In genomic region chr1:15429701-15430149, GRCh38 we compare ENCODE assay signal across 2 cellular contexts.
TF ChIP-seq lines count a peak whose summit lies in the region.

No MANE protein-coding gene starts in this region.

TF ChIP-seq in SK-N-SH, 30 proteins besides CTCF, POLR2A, EP300 and RAD21 (continued from another document):
- TF ChIP-seq PBX3 (IDR thresholded peaks at IDR 0.05) (no peak), ELF1 (IDR thresholded peaks at IDR 0.05) (no peak), JUND (IDR thresholded peaks at IDR 0.05) (no peak), USF1 (IDR thresholded peaks at IDR 0.05; ENCODE audit: borderline replicate concordance, low read depth) (no peak), SMC3 (IDR thresholded peaks at IDR 0.05; ENCODE audit: low read depth, low read length) (no peak), CHD2 (IDR thresholded peaks at IDR 0.05; ENCODE audit: low read length, partially characterized antibody) (no peak), MEF2A (IDR thresholded peaks at IDR 0.05; ENCODE audit: borderline replicate concordance, low read depth) (no peak), ZBTB33 (IDR thresholded peaks at IDR 0.05; ENCODE audit: borderline replicate concordance, low read depth) (no peak), GATA2 (CRISPR knock-in tag; IDR thresholded peaks at IDR 0.05) (no peak), REST (IDR thresholded peaks at IDR 0.05; ENCODE audit: low read depth, low read length) (no peak), POLR2AphosphoS5 (IDR thresholded peaks at IDR 0.05; ENCODE audit: low read depth, low read length) (no peak), NFIC (IDR thresholded peaks at IDR 0.05; ENCODE audit: borderline replicate concordance) (no peak), FOXJ3 (CRISPR knock-in tag; IDR thresholded peaks at IDR 0.05) (no peak), RXRA (IDR thresholded peaks at IDR 0.05; ENCODE audit: borderline replicate concordance, low read depth) (no peak), MXI1 (IDR thresholded peaks at IDR 0.05; ENCODE audit: low read depth, low read length) (no peak), FOSL2 (IDR thresholded peaks at IDR 0.05; ENCODE audit: borderline replicate concordance, low read depth) (no peak), SIN3A (IDR thresholded peaks at IDR 0.05; ENCODE audit: borderline replicate concordance, low read depth, low read length) (no peak), RCOR1 (IDR thresholded peaks at IDR 0.05; ENCODE audit: low read length) (no peak)

TF ChIP-seq in SK-N-SH treated with all-trans-retinoic acid at 6 μM for 48 hours, 23 proteins besides CTCF, POLR2A, EP300 and RAD21 (continued from another document):
- TF ChIP-seq CSRNP3 (CRISPR knock-in tag; IDR thresholded peaks at IDR 0.05): no peak
- no peak for TF ChIP-seq TSHZ2 (CRISPR knock-in tag; IDR thresholded peaks at IDR 0.05)
- TF ChIP-seq GLIS3 (CRISPR knock-in tag; IDR thresholded peaks at IDR 0.05): no peak
- TF ChIP-seq TOX (CRISPR knock-in tag; IDR thresholded peaks at IDR 0.05; ENCODE audit: borderline replicate concordance): no peak
- TF ChIP-seq PATZ1 (CRISPR knock-in tag; IDR thresholded peaks at IDR 0.05; ENCODE audit: borderline replicate concordance): no peak
- no peak for TF ChIP-seq OSR1 (CRISPR knock-in tag; IDR thresholded peaks at IDR 0.05)
- no peak for TF ChIP-seq POU6F1 (CRISPR knock-in tag; IDR thresholded peaks at IDR 0.05; ENCODE audit: borderline replicate concordance, low read depth)
